Comparison of ENCODE assay signal across 19 cellular contexts in genomic region chr22:33337524-33337923, GRCh38.
"Had no signal": no experiment of that assay in that cellular context is flagged by ENCODE, and none has a peak within 500 bp of the region (broad histone marks: within the 10 kb centered on the region; RNA-seq: fewer than 3 reads in every experiment).

No MANE protein-coding gene starts in this region.

- H3K36me3 Mint-ChIP-seq: activated naive CD4-positive, alpha-beta T cell treated with anti-CD3 and anti-CD28 coated beads, Interleukin-2, amount 10 ng/mL, durations not matched to agents 7 days and 5 days; naive thymus-derived CD4-positive, alpha-beta T cell; stimulated activated effector memory CD8-positive, alpha-beta T cell treated with anti-CD3 and anti-CD28 coated beads, Interleukin-12 subunit alpha, Interleukin-12 subunit beta, amount 100 ng/mL, for 72 hours had no signal

- H3K4me1 Mint-ChIP-seq: activated naive CD4-positive, alpha-beta T cell treated with anti-CD3 and anti-CD28 coated beads, Interleukin-2, amount 10 ng/mL, durations not matched to agents 7 days and 5 days; activated naive CD8-positive, alpha-beta T cell treated with anti-CD3 and anti-CD28 coated beads, Interleukin-2, amount 50 U/mL, for 24 hours; immature natural killer cell; naive thymus-derived CD4-positive, alpha-beta T cell; stimulated activated effector memory CD8-positive, alpha-beta T cell treated with anti-CD3 and anti-CD28 coated beads, Interleukin-12 subunit alpha, Interleukin-12 subunit beta, amount 100 ng/mL, for 72 hours had no signal

- H3K27me3 Mint-ChIP-seq: activated naive CD4-positive, alpha-beta T cell treated with anti-CD3 and anti-CD28 coated beads, Interleukin-2, amount 10 ng/mL, durations not matched to agents 7 days and 5 days; activated naive CD8-positive, alpha-beta T cell treated with anti-CD3 and anti-CD28 coated beads, Interleukin-2, amount 50 U/mL, for 24 hours; dendritic cell treated with granulocyte-macrophage colony-stimulating factor and Interleukin-4, amounts not matched to agents 40 ng/mL and 50 ng/mL, for 4 days had no signal

- DNase-seq: activated CD4-positive, alpha-beta T cell treated with anti-CD3 and anti-CD28 coated beads, Interleukin-2, amount 50 U/mL, for 1 hour; activated CD8-positive, alpha-beta memory T cell treated with anti-CD3 and anti-CD28 coated beads for 24 hours; activated CD8-positive, alpha-beta memory T cell treated with anti-CD3 and anti-CD28 coated beads, Interleukin-2, amount 50 U/mL, for 48 hours; activated effector memory CD4-positive, alpha-beta T cell treated with Interleukin-2 at 50 U/mL for 16 hours; activated naive CD4-positive, alpha-beta T cell treated with anti-CD3 and anti-CD28 coated beads, Interleukin-2, amount 10 ng/mL, durations not matched to agents 7 days and 5 days; activated naive CD8-positive, alpha-beta T cell treated with anti-CD3 and anti-CD28 coated beads, Interleukin-2, amount 50 U/mL, for 24 hours; activated T-cell treated with anti-CD3 and anti-CD28 coated beads, Interleukin-2, amount 50 U/mL, for 48 hours; anterior cingulate cortex; effector CD8-positive, alpha-beta T cell; esophagus squamous epithelium; heart right ventricle; immature natural killer cell; naive thymus-derived CD4-positive, alpha-beta T cell; sigmoid colon; stimulated activated CD4-positive, alpha-beta T cell treated with anti-CD3 and anti-CD28 coated beads, Interleukin-4, amount 100 ng/mL, for 24 hours had no signal

- H3K9me3 Mint-ChIP-seq: immature natural killer cell; neural progenitor cell; stimulated activated effector memory CD8-positive, alpha-beta T cell treated with anti-CD3 and anti-CD28 coated beads, Interleukin-12 subunit alpha, Interleukin-12 subunit beta, amount 100 ng/mL, for 72 hours had no signal

- H3K9ac ChIP-seq: neural progenitor cell had no signal

- H3K9me3 ChIP-seq: esophagus squamous epithelium, heart right ventricle, sigmoid colon had no signal

- H3K36me3 ChIP-seq: neural progenitor cell had no signal

- H3K4me2 ChIP-seq: neural progenitor cell had no signal

- H3K27ac ChIP-seq: esophagus squamous epithelium, heart right ventricle, neural progenitor cell, sigmoid colon had no signal

- ATAC-seq: activated CD4-positive, CD25-positive, alpha-beta regulatory T cell treated with anti-CD3 and anti-CD28 coated beads, Interleukin-2, amount 50 U/mL, for 24 hours; activated naive CD8-positive, alpha-beta T cell treated with anti-CD3 and anti-CD28 coated beads, Interleukin-2, amount 50 U/mL, for 24 hours; naive thymus-derived CD4-positive, alpha-beta T cell; stimulated activated effector memory CD8-positive, alpha-beta T cell treated with anti-CD3 and anti-CD28 coated beads, Interleukin-12 subunit alpha, Interleukin-12 subunit beta, amount 100 ng/mL, for 72 hours had no signal

- H3K4me1 ChIP-seq: esophagus squamous epithelium, neural progenitor cell, sigmoid colon had no signal

- H3K4me3 Mint-ChIP-seq: activated naive CD4-positive, alpha-beta T cell treated with anti-CD3 and anti-CD28 coated beads, Interleukin-2, amount 10 ng/mL, durations not matched to agents 7 days and 5 days; activated naive CD8-positive, alpha-beta T cell treated with anti-CD3 and anti-CD28 coated beads, Interleukin-2, amount 50 U/mL, for 24 hours; dendritic cell treated with granulocyte-macrophage colony-stimulating factor and Interleukin-4, amounts not matched to agents 40 ng/mL and 50 ng/mL, for 4 days; immature natural killer cell; naive thymus-derived CD4-positive, alpha-beta T cell; neural progenitor cell; stimulated activated effector memory CD8-positive, alpha-beta T cell treated with anti-CD3 and anti-CD28 coated beads, Interleukin-12 subunit alpha, Interleukin-12 subunit beta, amount 100 ng/mL, for 72 hours had no signal

- H3K27ac Mint-ChIP-seq: activated naive CD4-positive, alpha-beta T cell treated with anti-CD3 and anti-CD28 coated beads, Interleukin-2, amount 10 ng/mL, durations not matched to agents 7 days and 5 days; activated naive CD8-positive, alpha-beta T cell treated with anti-CD3 and anti-CD28 coated beads, Interleukin-2, amount 50 U/mL, for 24 hours; dendritic cell treated with granulocyte-macrophage colony-stimulating factor and Interleukin-4, amounts not matched to agents 40 ng/mL and 50 ng/mL, for 4 days; immature natural killer cell; naive thymus-derived CD4-positive, alpha-beta T cell; neural progenitor cell; stimulated activated effector memory CD8-positive, alpha-beta T cell treated with anti-CD3 and anti-CD28 coated beads, Interleukin-12 subunit alpha, Interleukin-12 subunit beta, amount 100 ng/mL, for 72 hours had no signal

- H3K27me3 ChIP-seq: esophagus squamous epithelium, heart right ventricle, neural progenitor cell, sigmoid colon had no signal

- H2AFZ ChIP-seq: neural progenitor cell had no signal

- H3K4me3 ChIP-seq: esophagus squamous epithelium, heart right ventricle, neural progenitor cell, sigmoid colon had no signal
